8 cellular contexts compared by ENCODE assay signal in the genomic region with DNA sequence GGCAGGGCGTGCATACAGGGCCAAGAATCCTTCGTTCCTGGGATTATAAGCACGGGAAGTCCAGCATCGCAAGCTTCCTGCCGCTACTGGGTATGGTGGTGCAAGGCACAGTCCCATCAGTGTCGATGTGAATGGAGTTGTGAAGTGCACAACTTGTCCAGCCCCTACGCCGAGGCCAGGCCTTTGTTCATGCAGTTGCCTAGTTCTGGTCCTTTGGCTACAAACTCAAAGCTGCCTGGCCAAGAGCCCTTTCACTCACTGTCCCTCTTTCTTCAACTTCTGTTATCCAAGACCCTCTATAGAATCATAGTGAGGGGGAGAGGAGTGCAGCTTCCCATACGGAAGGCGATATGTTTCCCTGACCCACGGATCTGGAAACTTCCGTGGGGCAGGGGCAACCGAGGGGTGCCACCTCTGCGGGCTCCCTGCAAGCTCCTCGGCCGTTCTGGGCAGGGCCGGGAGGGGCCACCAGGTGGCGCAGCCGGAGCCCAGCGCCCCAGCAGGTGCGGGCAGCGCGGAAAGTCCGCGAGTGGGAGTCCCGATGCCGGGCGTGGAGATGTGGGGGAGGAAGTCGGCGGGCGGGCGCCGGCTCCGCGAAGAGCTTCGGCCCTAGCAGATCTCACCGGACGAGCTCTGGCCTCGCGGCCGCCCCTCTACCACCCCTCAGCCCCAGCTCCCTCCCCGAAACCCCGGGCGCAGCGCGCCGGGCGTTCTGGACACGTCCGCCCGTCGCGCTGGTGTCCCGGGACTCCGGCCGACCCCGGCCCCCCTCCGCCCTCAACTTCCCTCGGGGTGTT. TPM values are rescaled to one million over a fixed set of nuclear protein-coding genes. Genes with fewer than 3 reads are reported as not detected.
DNase-seq lines count a peak whose midpoint lies in the region; ATAC-seq and TF ChIP-seq lines count a peak whose summit lies in the region.

No MANE protein-coding gene starts in this region.

- H3K23ac ChIP-seq in trophoblast cell (ENCODE audit: low read length), result no peak overlapping the region

- H3K27ac ChIP-seq in C4-2B, result no peak overlapping the region; the same call in 1 of the 2 replicates
- H3K27ac ChIP-seq in RWPE2 (ENCODE audit: poor library complexity, severe bottlenecking), result no peak overlapping the region
- no peak overlapping the region for H3K27ac ChIP-seq in cardiac muscle cell
- peak overlapping the region; percentile 37 for H3K27ac ChIP-seq in trophoblast cell (ENCODE audit: low read depth, low read length)
- peak overlapping the region; percentile 65 to 87 (median 76) for H3K27ac ChIP-seq in upper lobe of left lung

- H4K91ac ChIP-seq in trophoblast cell (ENCODE audit: low read depth, low read length), result peak overlapping the region; percentile 97

- peaks cover 30% of the 10 kb centered on the region for H3K27me3 ChIP-seq in RWPE2 (ENCODE audit: insufficient read depth, poor library complexity, severe bottlenecking)
- peaks cover 26% of the 10 kb centered on the region for H3K27me3 ChIP-seq in cardiac muscle cell
- peaks cover 3% of the 10 kb centered on the region for H3K27me3 ChIP-seq in trophoblast cell (ENCODE audit: insufficient read depth, low read length)
- peaks cover 0 to 11% (median 6%) of the 10 kb centered on the region in 4 donors for H3K27me3 ChIP-seq in upper lobe of left lung

- H3K18ac ChIP-seq in trophoblast cell (ENCODE audit: low read length), result peak overlapping the region; percentile 63

- H3K4me2 ChIP-seq in trophoblast cell (ENCODE audit: low read length), result peak overlapping the region; percentile 86

- CTCF ChIA-PET in activated naive CD4-positive, alpha-beta T cell treated with anti-CD3 and anti-CD28 coated beads for 36 hours (lab: Charles Lee), result interaction anchor here (0.6 to 9.6 kb wide), 52 partner anchors 9 to 1989 kb away, joined by 3 to 352 read pairs (median 4); no protein-coding TSS in a partner anchor

- H2BK5ac ChIP-seq in trophoblast cell (ENCODE audit: low read depth, low read length, poor library complexity), result peak overlapping the region; percentile 85

- TF ChIP-seq EP300 in upper lobe of left lung (IDR thresholded peaks at IDR 0.05), result no peak

- no CpG with 5 or more reads among the region's 59 CpGs for WGBS in trophoblast cell (ENCODE audit: extremely low coverage, insufficient coverage, insufficient read length)
- 16 to 60% methylated on average over 11 to 32 of the region's 59 CpGs for WGBS in upper lobe of left lung, 2 donors

- peak overlapping the region; percentile 61 for H2AFZ ChIP-seq in trophoblast cell (ENCODE audit: insufficient read depth, low read length, poor library complexity)

- H4K8ac ChIP-seq in trophoblast cell (ENCODE audit: low read depth, low read length), result peak overlapping the region; percentile 94

- H3K9me3 Mint-ChIP-seq in activated naive CD4-positive, alpha-beta T cell treated with anti-CD3 and anti-CD28 coated beads for 36 hours, result peaks cover 2% of the 10 kb centered on the region

- TF ChIP-seq CTCF in C4-2B (conservative IDR thresholded peaks at IDR 0.05) (peak; percentile 97), RWPE2 (IDR thresholded peaks at IDR 0.05; ENCODE audit: poor library complexity, severe bottlenecking) (peak; percentile 99), cardiac muscle cell (IDR thresholded peaks at IDR 0.05; ENCODE audit: low read depth, low read length) (peak; percentile 86), upper lobe of left lung (IDR thresholded peaks at IDR 0.05) (peak; percentile 74 to 93 (median 88))

- H2AK5ac ChIP-seq in trophoblast cell (ENCODE audit: low read length), result peak overlapping the region; percentile 74

- intact Hi-C loops in activated naive CD4-positive, alpha-beta T cell treated with anti-CD3 and anti-CD28 coated beads for 36 hours (cut with micrococcal nuclease), result loop anchor here (1.0 to 10.0 kb wide), 10 partner anchors 47 to 1221 kb away; partner anchors contain the start of genes FSIP1 and SPRED1

- H3K79me2 ChIP-seq in trophoblast cell (ENCODE audit: control insufficient read depth, insufficient read depth, low read length, poor library complexity), result peaks cover 5% of the 10 kb centered on the region

- ATAC-seq in GM19328 (IDR thresholded peaks at IDR 0.05; ENCODE audit: unreplicated experiment) (peak; percentile 59), HG03457 (IDR thresholded peaks at IDR 0.05; ENCODE audit: unreplicated experiment) (peak; percentile 42), RWPE2 (ENCODE audit: low read depth) (peak; percentile 87), upper lobe of left lung (ENCODE audit: low FRiP score in 2 of 2) (peak; percentile 89 to 93)

- H3K9ac ChIP-seq in trophoblast cell (ENCODE audit: low read length), result peak overlapping the region; percentile 95

- peak overlapping the region; percentile 98 for H3K27ac Mint-ChIP-seq in activated naive CD4-positive, alpha-beta T cell treated with anti-CD3 and anti-CD28 coated beads for 36 hours

- H3K36me3 ChIP-seq in RWPE2 (ENCODE audit: low read depth), result no peaks in the 10 kb centered on the region
- no peaks in the 10 kb centered on the region for H3K36me3 ChIP-seq in cardiac muscle cell
- peaks cover 0 to 6% of the 10 kb centered on the region in 2 experiments for H3K36me3 ChIP-seq in trophoblast cell (ENCODE audit: control insufficient read depth in 1 of 2, insufficient read depth in 2 of 2, low read length in 2 of 2)
- H3K36me3 ChIP-seq in upper lobe of left lung, result no peaks in the 10 kb centered on the region

- H3K4me3 Mint-ChIP-seq in activated naive CD4-positive, alpha-beta T cell treated with anti-CD3 and anti-CD28 coated beads for 36 hours, result peak overlapping the region; percentile 96

- no peaks in the 10 kb centered on the region for H3K27me3 Mint-ChIP-seq in activated naive CD4-positive, alpha-beta T cell treated with anti-CD3 and anti-CD28 coated beads for 36 hours (ENCODE audit: low read depth)

- no peak overlapping the region for H4K12ac ChIP-seq in trophoblast cell (ENCODE audit: low read depth, low read length)

- peaks cover 27% of the 10 kb centered on the region for H3K36me3 Mint-ChIP-seq in activated naive CD4-positive, alpha-beta T cell treated with anti-CD3 and anti-CD28 coated beads for 36 hours (ENCODE audit: low read depth)

- DNase-seq in RWPE2 (ENCODE audit: low spot score), result no peak
- DNase-seq in activated naive CD4-positive, alpha-beta T cell treated with anti-CD3 and anti-CD28 coated beads for 36 hours, result peak; percentile 88
- DNase-seq in cardiac muscle cell (ENCODE audit: low read depth in 1 of 2, low spot score in 1 of 2), result peak; percentile 52 to 77
- DNase-seq in trophoblast cell, result peak; percentile 29 to 68
- peak; percentile 79 to 96 for DNase-seq in upper lobe of left lung

- peak overlapping the region; percentile 95 for H3K14ac ChIP-seq in trophoblast cell (ENCODE audit: low read length)

- H3K4me3 ChIP-seq in RWPE2 (ENCODE audit: severe bottlenecking), result peak overlapping the region; percentile 42
- peak overlapping the region; percentile 81 for H3K4me3 ChIP-seq in cardiac muscle cell
- H3K4me3 ChIP-seq in trophoblast cell (ENCODE audit: low read depth, low read length), result peak overlapping the region; percentile 85
- H3K4me3 ChIP-seq in upper lobe of left lung, result peak overlapping the region; percentile 36 to 81 (median 70)

- H3K79me1 ChIP-seq in trophoblast cell (ENCODE audit: low read length), result peaks cover 21% of the 10 kb centered on the region

- no peaks in the 10 kb centered on the region for H3K4me1 ChIP-seq in RWPE2 (ENCODE audit: insufficient read depth, poor library complexity, severe bottlenecking)
- H3K4me1 ChIP-seq in cardiac muscle cell (ENCODE audit: low read depth), result peaks cover 11% of the 10 kb centered on the region
- peaks cover 8 to 26% of the 10 kb centered on the region in 2 experiments for H3K4me1 ChIP-seq in trophoblast cell (ENCODE audit: control insufficient read depth in 1 of 2, insufficient read depth in 2 of 2, low read length in 2 of 2)
- peaks cover 9 to 26% (median 16%) of the 10 kb centered on the region in 4 donors for H3K4me1 ChIP-seq in upper lobe of left lung

- H2BK120ac ChIP-seq in trophoblast cell (ENCODE audit: insufficient read depth, low read length, poor library complexity), result peak overlapping the region; percentile 93

- no peaks in the 10 kb centered on the region for H3K9me3 ChIP-seq in RWPE2 (ENCODE audit: severe bottlenecking)
- H3K9me3 ChIP-seq in cardiac muscle cell (ENCODE audit: low read depth), result no peaks in the 10 kb centered on the region
- no peaks in the 10 kb centered on the region for H3K9me3 ChIP-seq in trophoblast cell (ENCODE audit: insufficient read depth, low read depth, low read length)
- no peaks in the 10 kb centered on the region for H3K9me3 ChIP-seq in upper lobe of left lung

- peaks cover 55% of the 10 kb centered on the region for H3K4me1 Mint-ChIP-seq in activated naive CD4-positive, alpha-beta T cell treated with anti-CD3 and anti-CD28 coated beads for 36 hours (ENCODE audit: low read depth)

- TF ChIP-seq POLR2A in upper lobe of left lung (IDR thresholded peaks at IDR 0.05), result no peak

- peak overlapping the region; percentile 80 for H3K4ac ChIP-seq in trophoblast cell (ENCODE audit: low read depth, low read length)

- peak overlapping the region; percentile 83 for H2BK12ac ChIP-seq in trophoblast cell (ENCODE audit: low read length)

RNA-seq across cellular contexts. Expression of gene RASGRP1, which starts 0.7 kb away (rescaled TPM):
- total RNA-seq in activated naive CD4-positive, alpha-beta T cell treated with anti-CD3 and anti-CD28 coated beads for 36 hours, result 10 to 100 TPM; 44.2 to 44.9 TPM
- 2.6 and 4.5 TPM in 2 replicates for total RNA-seq in cardiac muscle cell
- polyA plus RNA-seq in cardiac muscle cell, result 1.1 and 6.3 TPM in 2 replicates
- 19.6 and 22.1 TPM in 2 replicates for polyA plus RNA-seq in trophoblast cell (2013)
- total RNA-seq in upper lobe of left lung, result 1 to 10 TPM; 2.9 to 6.8 (median 4.6) TPM

Comparison
In these comparisons a context has a peak if more than half of its experiments do, and no peak if none do; other contexts are left out.
1. H3K27ac ChIP-seq: peak in trophoblast cell (single experiment) and upper lobe of left lung (4 of 4); none in C4-2B (single experiment), RWPE2 (single experiment) and cardiac muscle cell (single experiment).
2. Peak in every context shown above with its lines, with median percentiles within 50 percentile points of each other: CTCF ChIP-seq, ATAC-seq and H3K4me3 ChIP-seq.